In genomic region chr9:112792670-112793069, GRCh38 we compare ENCODE assay signal across 16 cellular contexts.
"Had no signal": no experiment of that assay in that cellular context is flagged by ENCODE, and none has a peak within 500 bp of the region (broad histone marks: within the 10 kb centered on the region; RNA-seq: fewer than 3 reads in every experiment).

No MANE protein-coding gene starts in this region.

- H3K27me3 ChIP-seq: MG63, Peyer's patch, SJSA1 had no signal

- H3K4me1 ChIP-seq: Peyer's patch, SJSA1 had no signal

- H3K4me3 Mint-ChIP-seq: activated CD4-positive, alpha-beta memory T cell treated with anti-CD3 and anti-CD28 coated beads for 36 hours; activated CD4-positive, alpha-beta T cell treated with anti-CD3 and anti-CD28 coated beads for 36 hours; activated naive CD4-positive, alpha-beta T cell treated with anti-CD3 and anti-CD28 coated beads for 36 hours; activated naive CD8-positive, alpha-beta T cell; activated naive CD8-positive, alpha-beta T cell treated with anti-CD3 and anti-CD28 coated beads, Interleukin-2, amount 50 U/mL, for 24 hours; brain; T-helper 1 cell treated with Interleukin-12 subunit alpha and Interleukin-12 subunit beta and Interleukin-4 antibody, amounts not matched to agents 30 μg/mL and 1 μg/mL, for 36 hours; T-helper 2 cell treated with Interferon-gamma antibody and Interleukin-4, amounts not matched to agents 5 μg/mL and 100 μg/mL, for 36 hours had no signal

- H3K36me3 Mint-ChIP-seq: activated CD4-positive, alpha-beta memory T cell treated with anti-CD3 and anti-CD28 coated beads for 36 hours; activated naive CD8-positive, alpha-beta T cell; brain had no signal

- H3K4me2 ChIP-seq: SK-N-SH had no signal

- H3K36me3 ChIP-seq: MG63, Peyer's patch, SJSA1 had no signal

- H3K27ac ChIP-seq: Peyer's patch, SJSA1 had no signal

- H3K27me3 Mint-ChIP-seq: activated CD4-positive, alpha-beta memory T cell treated with anti-CD3 and anti-CD28 coated beads for 36 hours; activated CD4-positive, alpha-beta T cell treated with anti-CD3 and anti-CD28 coated beads for 36 hours; activated naive CD8-positive, alpha-beta T cell; activated naive CD8-positive, alpha-beta T cell treated with anti-CD3 and anti-CD28 coated beads, Interleukin-2, amount 50 U/mL, for 24 hours; brain had no signal

- DNase-seq: NCI-H1048, NCI-H2081 treated with DMSO at 0.1 percent for 48 hours had no signal

- H3K9ac ChIP-seq: SK-N-SH had no signal

- H3K9me2 ChIP-seq: SK-N-SH had no signal

- H3K4me3 ChIP-seq: K562, MG63, Peyer's patch, SJSA1 had no signal

- H3K9me3 ChIP-seq: MG63, Peyer's patch, SJSA1, SK-N-SH had no signal

- H3K27ac Mint-ChIP-seq: activated CD4-positive, alpha-beta memory T cell treated with anti-CD3 and anti-CD28 coated beads for 36 hours; activated CD4-positive, alpha-beta T cell treated with anti-CD3 and anti-CD28 coated beads for 36 hours; activated naive CD4-positive, alpha-beta T cell treated with anti-CD3 and anti-CD28 coated beads for 36 hours; activated naive CD8-positive, alpha-beta T cell; activated naive CD8-positive, alpha-beta T cell treated with anti-CD3 and anti-CD28 coated beads, Interleukin-2, amount 50 U/mL, for 24 hours; activated T-helper 2 cell treated with anti-CD3 and anti-CD28 coated beads, Interferon-gamma antibody, Interleukin-2, Interleukin-4, amounts not matched to agents 10 μg/mL and 5 μg/mL and 100 μg/mL, durations not matched to agents 14 hours and 24 hours and 36 hours; brain; T-helper 1 cell treated with Interleukin-12 subunit alpha and Interleukin-12 subunit beta and Interleukin-4 antibody, amounts not matched to agents 30 μg/mL and 1 μg/mL, for 36 hours; T-helper 2 cell treated with Interferon-gamma antibody and Interleukin-4, amounts not matched to agents 5 μg/mL and 100 μg/mL, for 36 hours had no signal

- H3K9me3 Mint-ChIP-seq: activated CD4-positive, alpha-beta memory T cell treated with anti-CD3 and anti-CD28 coated beads for 36 hours; activated naive CD4-positive, alpha-beta T cell treated with anti-CD3 and anti-CD28 coated beads for 36 hours; activated naive CD8-positive, alpha-beta T cell treated with anti-CD3 and anti-CD28 coated beads, Interleukin-2, amount 50 U/mL, for 24 hours; activated T-helper 2 cell treated with anti-CD3 and anti-CD28 coated beads, Interferon-gamma antibody, Interleukin-2, Interleukin-4, amounts not matched to agents 10 μg/mL and 5 μg/mL and 100 μg/mL, durations not matched to agents 14 hours and 24 hours and 36 hours; T-helper 1 cell treated with Interleukin-12 subunit alpha and Interleukin-12 subunit beta and Interleukin-4 antibody, amounts not matched to agents 30 μg/mL and 1 μg/mL, for 36 hours; T-helper 2 cell treated with Interferon-gamma antibody and Interleukin-4, amounts not matched to agents 5 μg/mL and 100 μg/mL, for 36 hours had no signal
